ENCODE assay signal across 1 cellular context in the genomic region with DNA sequence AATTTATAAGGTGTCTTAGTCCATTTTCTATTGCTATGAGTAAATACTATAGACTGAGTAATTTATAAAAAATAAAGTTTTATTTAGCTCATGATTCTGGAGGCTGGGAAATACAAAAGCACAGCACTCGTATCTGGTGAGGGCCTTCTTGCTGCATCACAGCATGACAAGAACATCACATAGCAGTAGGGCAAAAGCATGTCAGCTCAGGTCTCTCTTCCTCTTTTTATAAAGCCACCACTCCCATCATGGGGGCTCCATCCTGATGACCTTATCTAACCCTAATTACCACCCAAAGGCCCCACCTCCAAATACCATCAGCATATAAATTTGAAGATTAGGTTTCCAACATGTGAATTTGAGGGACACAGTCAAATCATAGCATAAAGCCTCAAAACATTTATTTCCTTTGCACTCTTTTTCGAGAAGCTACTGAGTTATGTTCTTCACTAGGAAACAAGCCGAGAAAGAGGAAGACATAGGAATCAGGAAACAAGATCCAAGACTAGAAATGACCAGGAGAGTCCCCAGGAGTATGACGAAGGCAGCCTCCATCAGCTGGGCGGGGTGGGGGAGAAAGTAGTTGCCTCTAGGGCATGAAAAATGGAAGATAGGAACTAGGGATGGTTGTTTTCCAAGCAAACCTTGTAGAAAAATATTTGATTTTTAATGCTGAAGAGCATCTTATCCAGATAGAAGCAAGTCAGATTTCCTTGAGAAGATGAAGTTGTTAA.
A peak's percentile ranks its signal among the peaks of the same experiment; 100 is the strongest.
TF ChIP-seq lines count a peak whose summit lies in the region.

No MANE protein-coding gene starts in this region.

TF ChIP-seq in GM12878, 131 proteins besides CTCF, POLR2A, EP300 and RAD21:
- peak; percentile 61; the same call in 1 of the 2 replicates for TF ChIP-seq SPI1 (IDR thresholded peaks at IDR 0.05; ENCODE audit: borderline replicate concordance, insufficient read depth, low read depth, low read length)
- TF ChIP-seq RAD51 (IDR thresholded peaks at IDR 0.05), result no peak
TF ChIP-seq in GM12878: peak in this region for 1.
